Comparison of ENCODE assay signal across 12 cellular contexts in the genomic region with DNA sequence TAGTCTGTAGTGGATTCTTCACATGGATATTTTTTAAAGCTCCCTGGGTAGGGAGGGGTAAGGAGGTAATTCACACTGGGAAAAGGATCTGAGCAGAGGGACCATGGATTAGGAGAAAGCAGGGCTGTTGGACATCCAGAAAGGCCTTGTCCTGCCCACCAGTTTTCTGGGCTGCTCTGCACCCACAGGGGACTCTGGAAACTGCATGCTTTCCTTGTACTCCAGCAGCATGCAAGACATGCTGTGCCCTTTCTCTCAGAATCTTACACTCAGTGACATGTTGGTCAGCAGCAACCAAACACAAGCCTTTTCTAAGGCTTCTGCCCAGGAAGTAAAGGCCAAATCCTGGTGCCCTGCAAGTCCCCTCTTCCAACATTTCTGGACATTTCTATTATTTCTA. TPM values are rescaled to one million over a fixed set of nuclear protein-coding genes. Genes with fewer than 3 reads are reported as not detected.
DNase-seq lines count a peak whose midpoint lies in the region; ATAC-seq and TF ChIP-seq lines count a peak whose summit lies in the region.
"Had no signal": no experiment of that assay in that cellular context is flagged by ENCODE, and none has a peak within 500 bp of the region (broad histone marks: within the 10 kb centered on the region; RNA-seq: fewer than 3 reads in every experiment).

No MANE protein-coding gene starts in this region.

- ATAC-seq in SK-N-SH treated with all-trans-retinoic acid at 6 μM for 48 hours: peak; percentile 19; the same call in 2 of the 3 replicates
- ATAC-seq: left ventricle myocardium superior had no signal

- peak; percentile 21 for DNase-seq in DMS53 (lab: John Stamatoyannopoulos, UW)
- DNase-seq in DMS53 treated with DMSO at 0.1 percent for 48 hours (lab: John Stamatoyannopoulos, UW; ENCODE audit: unreplicated experiment): no peak
- DNase-seq in fibroblast of the aortic adventitia (ENCODE audit: low read depth): peak; percentile 70
- no peak for DNase-seq in retinal pigment epithelial cell (ENCODE audit: low read depth)
- DNase-seq in activated T-cell treated with anti-CD3 and anti-CD28 coated beads for 4 hours: no peak
- no peak for DNase-seq in epidermal melanocyte (ENCODE audit: insufficient read length, low spot score)
- no peak for DNase-seq in GM19240 (ENCODE audit: insufficient read length, low spot score)
- DNase-seq: left ventricle myocardium superior, NCI-H2227 treated with DMSO at 0.1 percent for 48 hours, transverse colon had no signal

- H3K4me3 ChIP-seq in fibroblast of the aortic adventitia (ENCODE audit: low read depth, low read length): no peak overlapping the region
- no peak overlapping the region for H3K4me3 ChIP-seq in retinal pigment epithelial cell (ENCODE audit: low read length)
- H3K4me3 ChIP-seq: SK-N-MC, transverse colon had no signal

- peak; percentile 75 for TF ChIP-seq CTCF in fibroblast of the aortic adventitia (IDR thresholded peaks at IDR 0.05; ENCODE audit: insufficient read depth, low read length)
- TF ChIP-seq CTCF in retinal pigment epithelial cell (conservative IDR thresholded peaks at IDR 0.05; ENCODE audit: low read depth, low read length): peak; percentile 46

TF ChIP-seq in SK-N-SH treated with all-trans-retinoic acid at 6 μM for 48 hours, 23 proteins besides CTCF, POLR2A, EP300 and RAD21:
- TF ChIP-seq CSDC2 (CRISPR knock-in tag; IDR thresholded peaks at IDR 0.05): no peak
- TF ChIP-seq PPARA (CRISPR knock-in tag; IDR thresholded peaks at IDR 0.05; ENCODE audit: borderline replicate concordance): no peak
- no peak for TF ChIP-seq SNAI2 (CRISPR knock-in tag; IDR thresholded peaks at IDR 0.05)
- TF ChIP-seq PATZ1 (CRISPR knock-in tag; IDR thresholded peaks at IDR 0.05; ENCODE audit: borderline replicate concordance): no peak
- no peak for TF ChIP-seq ZFP30 (CRISPR knock-in tag; IDR thresholded peaks at IDR 0.05)
- no peak for TF ChIP-seq ARNTL (CRISPR knock-in tag; IDR thresholded peaks at IDR 0.05; ENCODE audit: borderline replicate concordance, low read depth)
- no peak for TF ChIP-seq BACH2 (CRISPR knock-in tag; IDR thresholded peaks at IDR 0.05; ENCODE audit: borderline replicate concordance)
- TF ChIP-seq TOX (CRISPR knock-in tag; IDR thresholded peaks at IDR 0.05; ENCODE audit: borderline replicate concordance): no peak
- TF ChIP-seq OSR1 (CRISPR knock-in tag; IDR thresholded peaks at IDR 0.05): no peak
- TF ChIP-seq TCF4 (CRISPR knock-in tag; IDR thresholded peaks at IDR 0.05; ENCODE audit: borderline replicate concordance): no peak
- no peak for TF ChIP-seq ZNF565 (CRISPR knock-in tag; conservative IDR thresholded peaks at IDR 0.05; ENCODE audit: low read depth)
- TF ChIP-seq ZNF70 (CRISPR knock-in tag; IDR thresholded peaks at IDR 0.05): no peak
- TF ChIP-seq ZNF8 (CRISPR knock-in tag; IDR thresholded peaks at IDR 0.05): no peak
- TF ChIP-seq ZC3H10 (CRISPR knock-in tag; IDR thresholded peaks at IDR 0.05): no peak
- TF ChIP-seq, protein P1, sequence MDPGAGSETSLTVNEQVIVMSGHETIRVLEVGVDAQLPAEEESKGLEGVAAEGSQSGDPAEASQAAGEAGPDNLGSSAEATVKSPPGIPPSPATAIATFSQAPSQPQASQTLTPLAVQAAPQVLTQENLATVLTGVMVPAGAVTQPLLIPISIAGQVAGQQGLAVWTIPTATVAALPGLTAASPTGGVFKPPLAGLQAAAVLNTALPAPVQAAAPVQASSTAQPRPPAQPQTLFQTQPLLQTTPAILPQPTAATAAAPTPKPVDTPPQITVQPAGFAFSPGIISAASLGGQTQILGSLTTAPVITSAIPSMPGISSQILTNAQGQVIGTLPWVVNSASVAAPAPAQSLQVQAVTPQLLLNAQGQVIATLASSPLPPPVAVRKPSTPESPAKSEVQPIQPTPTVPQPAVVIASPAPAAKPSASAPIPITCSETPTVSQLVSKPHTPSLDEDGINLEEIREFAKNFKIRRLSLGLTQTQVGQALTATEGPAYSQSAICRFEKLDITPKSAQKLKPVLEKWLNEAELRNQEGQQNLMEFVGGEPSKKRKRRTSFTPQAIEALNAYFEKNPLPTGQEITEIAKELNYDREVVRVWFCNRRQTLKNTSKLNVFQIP (CRISPR knock-in tag; IDR thresholded peaks at IDR 0.05; ENCODE audit: borderline replicate concordance, low read depth): no peak
- no peak for TF ChIP-seq CREB5 (CRISPR knock-in tag; IDR thresholded peaks at IDR 0.05; ENCODE audit: low read depth)
- TF ChIP-seq ESRRG (CRISPR knock-in tag; IDR thresholded peaks at IDR 0.05): no peak
- no peak for TF ChIP-seq ISL1 (CRISPR knock-in tag; IDR thresholded peaks at IDR 0.05)
- TF ChIP-seq, protein P2, sequence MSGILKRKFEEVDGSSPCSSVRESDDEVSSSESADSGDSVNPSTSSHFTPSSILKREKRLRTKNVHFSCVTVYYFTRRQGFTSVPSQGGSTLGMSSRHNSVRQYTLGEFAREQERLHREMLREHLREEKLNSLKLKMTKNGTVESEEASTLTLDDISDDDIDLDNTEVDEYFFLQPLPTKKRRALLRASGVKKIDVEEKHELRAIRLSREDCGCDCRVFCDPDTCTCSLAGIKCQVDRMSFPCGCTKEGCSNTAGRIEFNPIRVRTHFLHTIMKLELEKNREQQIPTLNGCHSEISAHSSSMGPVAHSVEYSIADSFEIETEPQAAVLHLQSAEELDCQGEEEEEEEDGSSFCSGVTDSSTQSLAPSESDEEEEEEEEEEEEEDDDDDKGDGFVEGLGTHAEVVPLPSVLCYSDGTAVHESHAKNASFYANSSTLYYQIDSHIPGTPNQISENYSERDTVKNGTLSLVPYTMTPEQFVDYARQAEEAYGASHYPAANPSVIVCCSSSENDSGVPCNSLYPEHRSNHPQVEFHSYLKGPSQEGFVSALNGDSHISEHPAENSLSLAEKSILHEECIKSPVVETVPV (CRISPR knock-in tag; IDR thresholded peaks at IDR 0.05): no peak
- TF ChIP-seq RARB (CRISPR knock-in tag; IDR thresholded peaks at IDR 0.05): no peak

RNA-seq across cellular contexts. Expression of gene FBN1, which starts 2.5 kb away (rescaled TPM):
- 984 and 4,431 TPM in 2 replicates for total RNA-seq in fibroblast of the aortic adventitia (ENCODE audit: low replicate concordance)

Comparison
In these comparisons a context has a peak if more than half of its experiments do, and no peak if none do; other contexts are left out.
1. DNase-seq: peak in DMS53 (single experiment) and fibroblast of the aortic adventitia (single experiment); none in DMS53 treated with DMSO at 0.1 percent for 48 hours (single experiment), retinal pigment epithelial cell (single experiment), activated T-cell treated with anti-CD3 and anti-CD28 coated beads for 4 hours (single experiment), epidermal melanocyte (single experiment) and GM19240 (single experiment).